In genomic region chr13:24168392-24168750, GRCh38 we compare ENCODE assay signal across 17 cellular contexts. TPM values are rescaled to one million over a fixed set of nuclear protein-coding genes. Genes with fewer than 3 reads are reported as not detected.
A peak's percentile ranks its signal among the peaks of the same experiment; 100 is the strongest.
DNase-seq lines count a peak whose midpoint lies in the region; ATAC-seq and TF ChIP-seq lines count a peak whose summit lies in the region.
"Had no signal": no experiment of that assay in that cellular context is flagged by ENCODE, and none has a peak within 500 bp of the region (broad histone marks: within the 10 kb centered on the region; RNA-seq: fewer than 3 reads in every experiment).

No MANE protein-coding gene starts in this region.

- H3K27ac ChIP-seq in body of pancreas (peak overlapping the region; percentile 54 to 98 (median 97)), aorta (ENCODE audit: low read depth in 1 of 2, low read length in 2 of 2) (peak overlapping the region; percentile 20 to 38), breast epithelium (no peak overlapping the region), gastrocnemius medialis (no peak overlapping the region)
- H3K27ac ChIP-seq: epithelial cell of prostate, testis had no signal

- peaks cover 98% of the 10 kb centered on the region for H3K4me1 ChIP-seq in body of pancreas
- no peaks in the 10 kb centered on the region for H3K4me1 ChIP-seq in aorta (ENCODE audit: control insufficient read depth in 1 of 2, insufficient read depth in 2 of 2, low read length in 2 of 2)
- no peaks in the 10 kb centered on the region for H3K4me1 ChIP-seq in breast epithelium
- no peaks in the 10 kb centered on the region for H3K4me1 ChIP-seq in gastrocnemius medialis
- H3K4me1 ChIP-seq: testis had no signal

- WGBS in body of pancreas, 2 donors = 30 to 35% methylated on average over 6 of the region's 6 CpGs
- 69 to 85% methylated on average over 6 of the region's 6 CpGs for WGBS in aorta, 2 donors

- in situ Hi-C loops in gastrocnemius medialis (cut with MboI; ENCODE audit: low sequenced_read_pairs in 4 of 4) = no loop called here

- peaks cover 0 to 2% of the 10 kb centered on the region in 2 donors for H3K36me3 ChIP-seq in body of pancreas (replicated peaks in 1 of 2; ENCODE audit: insufficient read depth in 1 of 2, low read depth in 2 of 2)
- H3K36me3 ChIP-seq in aorta (ENCODE audit: control insufficient read depth in 1 of 2, insufficient read depth in 2 of 2, low read length in 1 of 2) = no peaks in the 10 kb centered on the region
- no peaks in the 10 kb centered on the region for H3K36me3 ChIP-seq in breast epithelium
- no peaks in the 10 kb centered on the region for H3K36me3 ChIP-seq in gastrocnemius medialis

- H3K4me3 ChIP-seq in body of pancreas (no peak overlapping the region), aorta (ENCODE audit: low read length in 2 of 2) (no peak overlapping the region), breast epithelium (no peak overlapping the region), gastrocnemius medialis (no peak overlapping the region)
- H3K4me3 ChIP-seq: lung, testis had no signal

- H3K27me3 ChIP-seq in body of pancreas = no peaks in the 10 kb centered on the region
- no peaks in the 10 kb centered on the region for H3K27me3 ChIP-seq in aorta (ENCODE audit: control insufficient read depth in 1 of 2, insufficient read depth in 2 of 2, low read length in 1 of 2)
- H3K27me3 ChIP-seq in breast epithelium = no peaks in the 10 kb centered on the region
- H3K27me3 ChIP-seq in gastrocnemius medialis = no peaks in the 10 kb centered on the region
- H3K27me3 ChIP-seq: testis had no signal

- no peak for ATAC-seq in body of pancreas
- ATAC-seq in aorta (ENCODE audit: low FRiP score) = no peak
- no peak for ATAC-seq in gastrocnemius medialis
- ATAC-seq: T-cell had no signal

- peak overlapping the region; percentile 69 for H3K27ac Mint-ChIP-seq in neural crest cell (ENCODE audit: unreplicated experiment)
- H3K27ac Mint-ChIP-seq: CD14-positive monocyte, H9, T-cell had no signal

- no peaks in the 10 kb centered on the region for H3K9me3 Mint-ChIP-seq in neural crest cell
- H3K9me3 Mint-ChIP-seq: CD14-positive monocyte, H9, T-cell had no signal

- peak; percentile 14 for DNase-seq in stimulated activated CD4-positive, alpha-beta T cell treated with anti-CD3 and anti-CD28 coated beads, Interleukin-1b, Interleukin-23, amount 100 ng/mL, for 48 hours
- DNase-seq in stimulated activated CD4-positive, alpha-beta T cell treated with anti-CD3 and anti-CD28 coated beads, Interleukin-4, amount 100 ng/mL, for 1 hour = no peak
- no peak for DNase-seq in body of pancreas
- DNase-seq in neural crest cell (ENCODE audit: low read depth, low spot score) = no peak
- no peak for DNase-seq in aorta
- no peak for DNase-seq in NCI-H345 treated with DMSO at 0.1 percent for 48 hours (lab: John Stamatoyannopoulos, UW; ENCODE audit: unreplicated experiment)
- no peak for DNase-seq in breast epithelium (ENCODE audit: low spot score in 2 of 2)
- DNase-seq in gastrocnemius medialis = no peak
- DNase-seq: H9, MM.1S, NCI-H2227 treated with DMSO at 0.1 percent for 48 hours, posterior cingulate gyrus, T-cell, testis had no signal

- H3K36me3 Mint-ChIP-seq in neural crest cell (ENCODE audit: low read depth) = peaks cover 23% of the 10 kb centered on the region
- H3K36me3 Mint-ChIP-seq: CD14-positive monocyte had no signal

- intact Hi-C loops in body of pancreas (cut with DNase I) = loop anchor here (10.0 kb wide), 1 partner anchor 114 kb away; no protein-coding TSS in a partner anchor
- intact Hi-C loops in aorta (cut with DNase I) = no loop called here
- intact Hi-C loops in breast epithelium (cut with DNase I; ENCODE audit: low total_unique reads) = no loop called here
- intact Hi-C loops in gastrocnemius medialis (cut with DNase I; ENCODE audit: low total_unique reads) = no loop called here

- TF ChIP-seq CTCF in body of pancreas (IDR thresholded peaks at IDR 0.05) (no peak), neural crest cell (conservative IDR thresholded peaks at IDR 0.05) (no peak), breast epithelium (IDR thresholded peaks at IDR 0.05) (no peak), gastrocnemius medialis (IDR thresholded peaks at IDR 0.05 in 4 of 5, conservative IDR thresholded peaks at IDR 0.05 in 1 of 5) (no peak)

- H3K27me3 Mint-ChIP-seq in neural crest cell (ENCODE audit: low read depth) = no peaks in the 10 kb centered on the region
- H3K27me3 Mint-ChIP-seq: T-cell had no signal

- H3K4me3 Mint-ChIP-seq in neural crest cell = peak overlapping the region; percentile 42
- H3K4me3 Mint-ChIP-seq: CD14-positive monocyte, H9, T-cell had no signal

- H3K9me3 ChIP-seq in body of pancreas (no peaks in the 10 kb centered on the region), aorta (ENCODE audit: control insufficient read depth, low read length) (no peaks in the 10 kb centered on the region), breast epithelium (no peaks in the 10 kb centered on the region), gastrocnemius medialis (no peaks in the 10 kb centered on the region)
- H3K9me3 ChIP-seq: testis had no signal

- peaks cover 76% of the 10 kb centered on the region for H3K4me1 Mint-ChIP-seq in neural crest cell
- H3K4me1 Mint-ChIP-seq: CD14-positive monocyte had no signal

- TF ChIP-seq POLR2A in body of pancreas (IDR thresholded peaks at IDR 0.05) = no peak
- TF ChIP-seq POLR2A in breast epithelium (IDR thresholded peaks at IDR 0.05) = no peak
- no peak for TF ChIP-seq POLR2A in gastrocnemius medialis (IDR thresholded peaks at IDR 0.05)

RNA-seq across cellular contexts. Expression of gene SPATA13, which starts 7.9 kb away (rescaled TPM):
- total RNA-seq in body of pancreas (100 to 1,000 TPM in 1 of 2 donors, 10 to 100 TPM in 1; 83.3 to 359 TPM), neural crest cell (42.3 and 45.8 TPM in 2 replicates), aorta (10 to 100 TPM; 10.9 to 18.2 TPM), breast epithelium (10 to 100 TPM in 2 of 3 donors, 1 to 10 TPM in 1; 6.6 to 84.7 (median 58.7) TPM), gastrocnemius medialis (10 to 100 TPM in 1 of 4 donors, 1 to 10 TPM in 3; 3.2 to 17.0 (median 5.8) TPM)
- polyA plus RNA-seq in aorta = 1 to 10 TPM; 6.1 to 7.1 TPM

Comparison
In these comparisons a context has a peak if more than half of its experiments do, and no peak if none do; other contexts are left out.
1. H3K27ac ChIP-seq: peak in body of pancreas (4 of 4) and aorta (2 of 2); none in breast epithelium (0 of 2) and gastrocnemius medialis (0 of 4).